Comparison of ENCODE assay signal across 2 cellular contexts in the genomic region with DNA sequence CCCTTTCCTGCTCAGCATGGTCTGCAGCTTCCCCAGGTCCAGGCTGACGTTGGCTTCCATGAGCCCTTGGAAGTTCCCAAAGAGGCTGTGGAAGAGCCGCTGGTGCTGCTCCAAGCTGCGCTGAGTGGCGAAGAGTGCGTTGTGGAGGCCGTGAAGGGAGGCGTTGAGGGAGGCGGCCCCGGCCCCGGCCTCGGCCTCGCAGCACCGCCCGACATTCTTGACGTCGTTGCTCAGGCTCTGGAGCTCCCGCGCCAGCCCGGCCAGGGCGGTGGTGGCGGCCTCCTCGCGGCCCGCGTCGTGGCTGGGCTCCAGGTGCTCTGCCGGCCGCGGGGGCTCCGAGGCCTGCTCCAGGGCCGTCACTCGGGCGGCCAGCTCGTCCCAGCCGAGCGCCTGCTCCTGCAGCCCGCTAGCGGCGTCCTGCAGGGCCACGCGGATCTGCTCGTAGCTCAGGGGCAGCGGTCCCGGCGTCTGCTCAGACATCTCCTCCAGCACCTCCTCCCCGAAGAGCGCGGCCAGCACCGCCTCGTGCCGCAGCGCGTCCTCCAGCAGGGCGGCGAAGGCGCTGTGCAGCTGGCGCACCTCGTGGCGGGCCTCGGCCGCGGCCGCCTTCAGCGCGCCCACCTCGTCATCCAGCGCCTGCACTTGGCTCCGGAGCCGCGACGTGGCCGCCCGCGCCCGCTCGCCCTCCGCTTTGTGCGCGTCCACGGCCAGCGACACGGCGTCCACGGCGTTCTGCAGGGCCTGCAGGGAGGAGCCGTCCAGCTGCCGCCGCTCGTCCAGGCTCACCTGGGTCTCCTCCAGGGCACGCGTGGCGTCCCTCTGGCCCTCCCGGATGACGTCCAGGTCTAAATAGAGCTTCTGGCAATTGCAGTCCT.
TF ChIP-seq lines count a peak whose summit lies in the region.

No MANE protein-coding gene starts in this region.

TF ChIP-seq in WTC11, 78 proteins besides CTCF, POLR2A, EP300 and RAD21:
- TF ChIP-seq PRRX2 (CRISPR knock-in tag; IDR thresholded peaks at IDR 0.05), result no peak
- 0 out of 2 replicates have a peak, but pooled peaks have one; percentile 25 for TF ChIP-seq SP1 (CRISPR knock-in tag; conservative IDR thresholded peaks at IDR 0.05)
- no peak for TF ChIP-seq TP53 (CRISPR knock-in tag; IDR thresholded peaks at IDR 0.05)
- peak; percentile 28; the same call in 1 of the 2 replicates for TF ChIP-seq FOXP1 (CRISPR knock-in tag; IDR thresholded peaks at IDR 0.05; ENCODE audit: borderline replicate concordance)

TF ChIP-seq in SK-N-SH, 30 proteins besides CTCF, POLR2A, EP300 and RAD21:
- TF ChIP-seq NFIC (IDR thresholded peaks at IDR 0.05; ENCODE audit: borderline replicate concordance), result no peak
- no peak for TF ChIP-seq SMC3 (IDR thresholded peaks at IDR 0.05; ENCODE audit: low read depth, low read length)
- TF ChIP-seq TAF1 (IDR thresholded peaks at IDR 0.05; ENCODE audit: borderline replicate concordance, low read depth, low read length), result no peak
- TF ChIP-seq, protein P1, sequence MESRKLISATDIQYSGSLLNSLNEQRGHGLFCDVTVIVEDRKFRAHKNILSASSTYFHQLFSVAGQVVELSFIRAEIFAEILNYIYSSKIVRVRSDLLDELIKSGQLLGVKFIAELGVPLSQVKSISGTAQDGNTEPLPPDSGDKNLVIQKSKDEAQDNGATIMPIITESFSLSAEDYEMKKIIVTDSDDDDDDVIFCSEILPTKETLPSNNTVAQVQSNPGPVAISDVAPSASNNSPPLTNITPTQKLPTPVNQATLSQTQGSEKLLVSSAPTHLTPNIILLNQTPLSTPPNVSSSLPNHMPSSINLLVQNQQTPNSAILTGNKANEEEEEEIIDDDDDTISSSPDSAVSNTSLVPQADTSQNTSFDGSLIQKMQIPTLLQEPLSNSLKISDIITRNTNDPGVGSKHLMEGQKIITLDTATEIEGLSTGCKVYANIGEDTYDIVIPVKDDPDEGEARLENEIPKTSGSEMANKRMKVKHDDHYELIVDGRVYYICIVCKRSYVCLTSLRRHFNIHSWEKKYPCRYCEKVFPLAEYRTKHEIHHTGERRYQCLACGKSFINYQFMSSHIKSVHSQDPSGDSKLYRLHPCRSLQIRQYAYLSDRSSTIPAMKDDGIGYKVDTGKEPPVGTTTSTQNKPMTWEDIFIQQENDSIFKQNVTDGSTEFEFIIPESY (IDR thresholded peaks at IDR 0.05; ENCODE audit: borderline replicate concordance, low read depth), result no peak
- TF ChIP-seq JUND (IDR thresholded peaks at IDR 0.05), result no peak
- TF ChIP-seq, protein P2, sequence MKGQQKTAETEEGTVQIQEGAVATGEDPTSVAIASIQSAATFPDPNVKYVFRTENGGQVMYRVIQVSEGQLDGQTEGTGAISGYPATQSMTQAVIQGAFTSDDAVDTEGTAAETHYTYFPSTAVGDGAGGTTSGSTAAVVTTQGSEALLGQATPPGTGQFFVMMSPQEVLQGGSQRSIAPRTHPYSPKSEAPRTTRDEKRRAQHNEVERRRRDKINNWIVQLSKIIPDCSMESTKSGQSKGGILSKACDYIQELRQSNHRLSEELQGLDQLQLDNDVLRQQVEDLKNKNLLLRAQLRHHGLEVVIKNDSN (IDR thresholded peaks at IDR 0.05; ENCODE audit: borderline replicate concordance, low read depth), result no peak
- TF ChIP-seq MEF2A (IDR thresholded peaks at IDR 0.05; ENCODE audit: borderline replicate concordance, low read depth), result no peak
- no peak for TF ChIP-seq FOXM1 (IDR thresholded peaks at IDR 0.05; ENCODE audit: low read depth)
- TF ChIP-seq, protein P3, sequence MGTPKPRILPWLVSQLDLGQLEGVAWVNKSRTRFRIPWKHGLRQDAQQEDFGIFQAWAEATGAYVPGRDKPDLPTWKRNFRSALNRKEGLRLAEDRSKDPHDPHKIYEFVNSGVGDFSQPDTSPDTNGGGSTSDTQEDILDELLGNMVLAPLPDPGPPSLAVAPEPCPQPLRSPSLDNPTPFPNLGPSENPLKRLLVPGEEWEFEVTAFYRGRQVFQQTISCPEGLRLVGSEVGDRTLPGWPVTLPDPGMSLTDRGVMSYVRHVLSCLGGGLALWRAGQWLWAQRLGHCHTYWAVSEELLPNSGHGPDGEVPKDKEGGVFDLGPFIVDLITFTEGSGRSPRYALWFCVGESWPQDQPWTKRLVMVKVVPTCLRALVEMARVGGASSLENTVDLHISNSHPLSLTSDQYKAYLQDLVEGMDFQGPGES (IDR thresholded peaks at IDR 0.05; ENCODE audit: low read depth, low read length), result no peak
- TF ChIP-seq POLR2AphosphoS5 (IDR thresholded peaks at IDR 0.05; ENCODE audit: low read depth, low read length), result no peak
- no peak for TF ChIP-seq RFX5 (IDR thresholded peaks at IDR 0.05; ENCODE audit: low read length)
- TF ChIP-seq EZH2phosphoT487 (IDR thresholded peaks at IDR 0.05; ENCODE audit: borderline replicate concordance, low read depth), result no peak
- no peak for TF ChIP-seq FOSL2 (IDR thresholded peaks at IDR 0.05; ENCODE audit: borderline replicate concordance, low read depth)
- TF ChIP-seq, protein P4, sequence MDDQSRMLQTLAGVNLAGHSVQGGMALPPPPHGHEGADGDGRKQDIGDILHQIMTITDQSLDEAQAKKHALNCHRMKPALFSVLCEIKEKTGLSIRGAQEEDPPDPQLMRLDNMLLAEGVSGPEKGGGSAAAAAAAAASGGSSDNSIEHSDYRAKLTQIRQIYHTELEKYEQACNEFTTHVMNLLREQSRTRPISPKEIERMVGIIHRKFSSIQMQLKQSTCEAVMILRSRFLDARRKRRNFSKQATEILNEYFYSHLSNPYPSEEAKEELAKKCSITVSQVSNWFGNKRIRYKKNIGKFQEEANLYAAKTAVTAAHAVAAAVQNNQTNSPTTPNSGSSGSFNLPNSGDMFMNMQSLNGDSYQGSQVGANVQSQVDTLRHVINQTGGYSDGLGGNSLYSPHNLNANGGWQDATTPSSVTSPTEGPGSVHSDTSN (IDR thresholded peaks at IDR 0.05), result no peak
- TF ChIP-seq NRF1 (IDR thresholded peaks at IDR 0.05; ENCODE audit: low read depth, low read length), result no peak
